ENCODE assay signal across 12 cellular contexts in genomic region chr1:179591592-179592580, GRCh38. TPM values are rescaled to one million over a fixed set of nuclear protein-coding genes. Genes with fewer than 3 reads are reported as not detected.
DNase-seq lines count a peak whose midpoint lies in the region; ATAC-seq and TF ChIP-seq lines count a peak whose summit lies in the region.
"Had no signal": no experiment of that assay in that cellular context is flagged by ENCODE, and none has a peak within 500 bp of the region (broad histone marks: within the 10 kb centered on the region; RNA-seq: fewer than 3 reads in every experiment).

Gene TDRD5, plus strand, starts transcription at chr1:179591832. Its CDS starts 784 bp downstream, at chr1:179592616.

- peak within 1 kb of the TSS; percentile 56 to 69 for H3K4me3 ChIP-seq in testis
- H3K4me3 ChIP-seq: psoas muscle had no signal

- peak; percentile 83 for ATAC-seq in WTC11
- ATAC-seq: psoas muscle; stimulated activated naive B cell treated with anti-CD40 and anti-IgM and Interleukin-4, amounts not matched to agents 10 μg/mL and 1 μg/mL and 100 μg/mL, for 72 hours had no signal

- no peaks in the 10 kb centered on the region for H3K4me1 ChIP-seq in testis
- H3K4me1 ChIP-seq: psoas muscle had no signal

- H3K4me3 Mint-ChIP-seq in WTC11, result peak within 1 kb of the TSS; percentile 51
- H3K4me3 Mint-ChIP-seq: stimulated activated naive B cell treated with anti-CD40 and anti-IgM and Interleukin-4, amounts not matched to agents 10 μg/mL and 1 μg/mL and 100 μg/mL, for 72 hours had no signal

- no peaks in the 10 kb centered on the region for H3K9me3 ChIP-seq in testis
- H3K9me3 ChIP-seq: psoas muscle had no signal

- no peak for TF ChIP-seq POLR2A in testis (IDR thresholded peaks at IDR 0.05)

- POLR2A ChIA-PET in WTC11 (lab: Charles Lee), result interaction anchor here (1.2 kb wide), 1 partner anchor 298 kb away, joined by 3 read pairs; the partner anchor contains the start of gene SOAT1

- no peak for TF ChIP-seq CTCF in WTC11 (IDR thresholded peaks at IDR 0.05)
- TF ChIP-seq CTCF in testis (IDR thresholded peaks at IDR 0.05), result no peak

- peaks cover 6% of the 10 kb centered on the region for H3K4me1 Mint-ChIP-seq in WTC11
- H3K4me1 Mint-ChIP-seq: stimulated activated naive B cell treated with anti-CD40 and anti-IgM and Interleukin-4, amounts not matched to agents 10 μg/mL and 1 μg/mL and 100 μg/mL, for 72 hours had no signal

- H3K9me3 Mint-ChIP-seq in WTC11, result no peaks in the 10 kb centered on the region
- H3K9me3 Mint-ChIP-seq: stimulated activated naive B cell treated with anti-CD40 and anti-IgM and Interleukin-4, amounts not matched to agents 10 μg/mL and 1 μg/mL and 100 μg/mL, for 72 hours had no signal

- peak within 1 kb of the TSS; percentile 31 to 74 for H3K27ac ChIP-seq in testis
- H3K27ac ChIP-seq: psoas muscle had no signal

- H3K36me3 ChIP-seq in testis (ENCODE audit: low read depth, missing control alignments), result no peaks in the 10 kb centered on the region

- no peak within 1 kb of the TSS for H3K27ac Mint-ChIP-seq in WTC11
- H3K27ac Mint-ChIP-seq: stimulated activated naive B cell treated with anti-CD40 and anti-IgM and Interleukin-4, amounts not matched to agents 10 μg/mL and 1 μg/mL and 100 μg/mL, for 72 hours had no signal

- CTCF ChIA-PET in WTC11 (lab: Charles Lee), result interaction anchor here (0.5 to 2.9 kb wide), 11 partner anchors 8 to 1281 kb away, joined by 3 to 17 read pairs (median 3); partner anchors contain the start of genes NPHS2 and SOAT1

- intact Hi-C loops in testis (cut with DNase I; ENCODE audit: low total_unique reads), result no loop called here

- DNase-seq in NCI-H345 (lab: John Stamatoyannopoulos, UW) (peak; percentile 28), NCI-H345 treated with DMSO at 0.1 percent for 48 hours (lab: John Stamatoyannopoulos, UW; ENCODE audit: unreplicated experiment) (no peak), WTC11 (ENCODE audit: low spot score) (peak; percentile 81), islet precursor cell (peak; percentile 63), testis (peak; percentile 61), foreskin melanocyte (no peak), NCI-H1092 treated with DMSO at 0.1 percent for 48 hours (lab: John Stamatoyannopoulos, UW) (no peak), hippocampal formation (lab: John Stamatoyannopoulos, UW) (no peak)
- DNase-seq: activated gamma-delta T cell; psoas muscle; stimulated activated naive B cell treated with anti-CD40 and anti-IgM and Interleukin-4, amounts not matched to agents 10 μg/mL and 1 μg/mL and 100 μg/mL, for 72 hours had no signal

- H3K27me3 Mint-ChIP-seq in WTC11 (ENCODE audit: low read depth), result peaks cover 86% of the 10 kb centered on the region

- H3K27me3 ChIP-seq in testis, result no peaks in the 10 kb centered on the region

- WGBS in testis, 2 donors, result 12 to 25% methylated on average over 15 to 74 of the region's 75 CpGs

- H3K36me3 Mint-ChIP-seq in WTC11, result no peaks in the 10 kb centered on the region
- H3K36me3 Mint-ChIP-seq: stimulated activated naive B cell treated with anti-CD40 and anti-IgM and Interleukin-4, amounts not matched to agents 10 μg/mL and 1 μg/mL and 100 μg/mL, for 72 hours had no signal

TF ChIP-seq in WTC11, 78 proteins besides CTCF, POLR2A, EP300 and RAD21 (continues in another document):
- TF ChIP-seq MAX (CRISPR knock-in tag; IDR thresholded peaks at IDR 0.05) (peak; percentile 100), CREB1 (CRISPR knock-in tag; IDR thresholded peaks at IDR 0.05) (peak; percentile 98), SP1 (CRISPR knock-in tag; conservative IDR thresholded peaks at IDR 0.05) (peak; percentile 82), E2F1 (CRISPR knock-in tag; IDR thresholded peaks at IDR 0.05) (peak; percentile 98), TP53 (CRISPR knock-in tag; IDR thresholded peaks at IDR 0.05) (peak; percentile 99), PRDM15 (CRISPR knock-in tag; IDR thresholded peaks at IDR 0.05) (peak; percentile 65; the same call in 1 of the 2 replicates), NR2C2 (CRISPR knock-in tag; IDR thresholded peaks at IDR 0.05) (peak; percentile 82), ZNF396 (CRISPR knock-in tag; IDR thresholded peaks at IDR 0.05; ENCODE audit: borderline replicate concordance) (peak; percentile 61; the same call in 1 of the 2 replicates), TEAD4 (CRISPR knock-in tag; IDR thresholded peaks at IDR 0.05) (peak; percentile 95), OVOL2 (CRISPR knock-in tag; IDR thresholded peaks at IDR 0.05; ENCODE audit: borderline replicate concordance) (no peak), ZNF532 (CRISPR knock-in tag; IDR thresholded peaks at IDR 0.05; ENCODE audit: borderline replicate concordance) (no peak), ATF3 (CRISPR knock-in tag; conservative IDR thresholded peaks at IDR 0.05) (no peak), RORB (CRISPR knock-in tag; IDR thresholded peaks at IDR 0.05) (no peak), FOXJ3 (CRISPR knock-in tag; IDR thresholded peaks at IDR 0.05; ENCODE audit: borderline replicate concordance) (peak; percentile 88; the same call in 1 of the 2 replicates)

RNA-seq across cellular contexts. Expression of gene TDRD5, which starts in this region (rescaled TPM):
- total RNA-seq in WTC11 (2021) (0.66 to 1.1 TPM (median 0.85 TPM) in 3 replicates), testis (10 to 100 TPM; 26.1 to 30.5 TPM)
- polyA plus RNA-seq in testis (ENCODE audit: insufficient read depth, low read depth, low replicate concordance), result 52.2 TPM
- total RNA-seq: psoas muscle; T-helper 1 cell treated with Interleukin-12 subunit alpha and Interleukin-12 subunit beta and Interleukin-4 antibody, amounts not matched to agents 30 ng/mL and 1 ng/mL, for 36 hours had no signal

Comparison
In these comparisons a context has a peak if more than half of its experiments do, and no peak if none do; other contexts are left out.
1. RNA of gene TDRD5 (total RNA-seq): 26.1 to 30.5 TPM in testis; 0.66 to 1.1 TPM in WTC11; every median in the first group is over 10 times any median in the second.
2. DNase-seq: peak in NCI-H345 (single experiment), WTC11 (single experiment), islet precursor cell (single experiment) and testis (single experiment); none in NCI-H345 treated with DMSO at 0.1 percent for 48 hours (single experiment), foreskin melanocyte (single experiment), NCI-H1092 treated with DMSO at 0.1 percent for 48 hours (single experiment) and hippocampal formation (0 of 2).